ENCODE assay signal across 14 cellular contexts in the genomic region with DNA sequence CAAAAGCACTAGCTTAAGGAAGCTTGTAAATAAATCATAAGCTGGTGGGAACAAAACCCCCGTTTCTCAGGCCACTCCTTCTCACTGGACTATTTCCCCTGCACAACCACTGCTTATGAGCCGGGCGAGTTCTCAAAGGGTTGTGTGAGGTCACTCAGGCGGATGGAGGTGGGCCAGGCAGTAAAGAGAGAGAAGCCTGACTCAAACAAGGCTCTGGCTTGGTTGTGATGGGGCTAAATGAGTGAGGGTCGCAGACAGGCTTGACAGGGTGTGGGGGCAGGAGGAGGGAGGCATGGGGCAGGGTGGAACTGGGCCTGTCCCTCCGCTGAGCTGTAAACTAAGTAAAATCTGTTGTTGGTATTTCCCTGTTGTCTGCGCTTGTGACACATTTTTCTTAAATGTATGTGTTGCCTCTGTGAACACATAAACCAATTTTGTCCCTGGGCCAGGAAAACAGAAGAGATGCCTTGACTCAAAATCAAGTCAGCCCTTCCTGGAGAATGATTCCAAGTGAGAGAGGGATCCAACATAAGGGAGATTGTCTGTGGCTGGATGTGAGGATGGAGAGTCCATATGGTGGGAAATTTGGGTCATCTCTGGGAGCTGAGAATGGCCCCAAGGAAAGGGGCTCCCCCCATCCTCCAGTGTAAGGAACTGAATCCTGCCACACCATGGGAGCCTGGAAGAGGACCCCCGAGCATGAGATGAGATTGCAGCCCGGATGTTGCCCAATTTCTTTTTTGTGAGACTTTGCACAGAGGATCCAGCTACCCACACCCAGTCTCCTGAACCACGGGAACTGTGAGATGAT. TPM values are rescaled to one million over a fixed set of nuclear protein-coding genes. Genes with fewer than 3 reads are reported as not detected.
DNase-seq lines count a peak whose midpoint lies in the region; ATAC-seq and TF ChIP-seq lines count a peak whose summit lies in the region.
"Had no signal": no experiment of that assay in that cellular context is flagged by ENCODE, and none has a peak within 500 bp of the region (broad histone marks: within the 10 kb centered on the region; RNA-seq: fewer than 3 reads in every experiment).

No MANE protein-coding gene starts in this region.

- no peaks in the 10 kb centered on the region for H3K36me3 Mint-ChIP-seq in stimulated activated naive CD8-positive, alpha-beta T cell treated with anti-CD3 and anti-CD28 coated beads, Interleukin-15, Interleukin-2, amounts not matched to agents 100 ng/mL and 50 ng/mL, for 24 hours (ENCODE audit: low read depth)
- H3K36me3 Mint-ChIP-seq in natural killer cell treated with Interleukin-12 subunit alpha and Interleukin-12 subunit beta and Interleukin-15 and Interleukin-18, amount 100 ng/mL, for 72 hours, result no peaks in the 10 kb centered on the region
- H3K36me3 Mint-ChIP-seq: naive thymus-derived CD8-positive, alpha-beta T cell had no signal

- 78 to 91% methylated on average over 3 to 8 of the region's 10 CpGs for WGBS in mesodermal cell (ENCODE audit: insufficient coverage in 2 of 2), 2 experiments

- no peaks in the 10 kb centered on the region for H3K9me3 ChIP-seq in mesodermal cell (ENCODE audit: control insufficient read depth, low read length)
- H3K9me3 ChIP-seq: tibial artery had no signal

- DNase-seq in stimulated activated naive CD8-positive, alpha-beta T cell treated with anti-CD3 and anti-CD28 coated beads, Interleukin-15, amount 100 ng/mL, for 72 hours, result no peak
- peak; percentile 54 for DNase-seq in coronary artery (ENCODE audit: low spot score)
- DNase-seq in activated effector memory CD4-positive, alpha-beta T cell treated with Interleukin-2 at 50 U/mL for 16 hours, result no peak
- DNase-seq in natural killer cell treated with Interleukin-12 subunit alpha and Interleukin-12 subunit beta and Interleukin-15 and Interleukin-18, amount 100 ng/mL, for 72 hours (ENCODE audit: low spot score), result no peak
- no peak for DNase-seq in NOMO-1 treated with DMSO at 0.1 percent for 48 hours (lab: John Stamatoyannopoulos, UW; ENCODE audit: unreplicated experiment)
- DNase-seq in stimulated activated CD4-positive, alpha-beta T cell treated with anti-CD3 and anti-CD28 coated beads, Interleukin-4, amount 100 ng/mL, for 1 hour, result no peak
- DNase-seq: activated T-cell treated with anti-CD3 and anti-CD28 coated beads, Interleukin-2, amount 50 U/mL, for 1 hour; KG1; naive thymus-derived CD8-positive, alpha-beta T cell; tibial artery had no signal

- H3K27ac Mint-ChIP-seq in stimulated activated naive CD8-positive, alpha-beta T cell treated with anti-CD3 and anti-CD28 coated beads, Interleukin-15, Interleukin-2, amounts not matched to agents 100 ng/mL and 50 ng/mL, for 24 hours, result peak overlapping the region; percentile 15
- H3K27ac Mint-ChIP-seq in stimulated activated naive CD8-positive, alpha-beta T cell treated with anti-CD3 and anti-CD28 coated beads, Interleukin-15, amount 100 ng/mL, for 72 hours, result peak overlapping the region in 1 of 2 donors; percentile 57
- H3K27ac Mint-ChIP-seq in natural killer cell treated with Interleukin-12 subunit alpha and Interleukin-12 subunit beta and Interleukin-15 and Interleukin-18, amount 100 ng/mL, for 72 hours, result no peak overlapping the region
- H3K27ac Mint-ChIP-seq: naive thymus-derived CD8-positive, alpha-beta T cell had no signal

- H3K4me3 ChIP-seq in coronary artery (no peak overlapping the region), mesodermal cell (ENCODE audit: extremely low read depth, insufficient read depth, low read length, poor library complexity, severe bottlenecking) (no peak overlapping the region)
- H3K4me3 ChIP-seq: cardiac muscle cell, tibial artery had no signal

- TF ChIP-seq CTCF in coronary artery (IDR thresholded peaks at IDR 0.05), result no peak

- no peaks in the 10 kb centered on the region for H3K27me3 Mint-ChIP-seq in stimulated activated naive CD8-positive, alpha-beta T cell treated with anti-CD3 and anti-CD28 coated beads, Interleukin-15, Interleukin-2, amounts not matched to agents 100 ng/mL and 50 ng/mL, for 24 hours
- H3K27me3 Mint-ChIP-seq in stimulated activated naive CD8-positive, alpha-beta T cell treated with anti-CD3 and anti-CD28 coated beads, Interleukin-15, amount 100 ng/mL, for 72 hours, result peaks cover 13% of the 10 kb centered on the region
- H3K27me3 Mint-ChIP-seq in natural killer cell treated with Interleukin-12 subunit alpha and Interleukin-12 subunit beta and Interleukin-15 and Interleukin-18, amount 100 ng/mL, for 72 hours, result peaks cover 8 to 11% of the 10 kb centered on the region in 2 donors

- H3K27ac ChIP-seq in coronary artery (peak overlapping the region in 1 of 2 donors; percentile 32), mesodermal cell (ENCODE audit: low read depth, low read length, severe bottlenecking) (peak overlapping the region; percentile 36)
- H3K27ac ChIP-seq: cardiac muscle cell, tibial artery had no signal

- no peaks in the 10 kb centered on the region for H3K4me1 ChIP-seq in mesodermal cell (ENCODE audit: control insufficient read depth, insufficient read depth, low read length, poor library complexity, severe bottlenecking)

- H3K4me3 Mint-ChIP-seq in stimulated activated naive CD8-positive, alpha-beta T cell treated with anti-CD3 and anti-CD28 coated beads, Interleukin-15, Interleukin-2, amounts not matched to agents 100 ng/mL and 50 ng/mL, for 24 hours, result no peak overlapping the region
- H3K4me3 Mint-ChIP-seq in stimulated activated naive CD8-positive, alpha-beta T cell treated with anti-CD3 and anti-CD28 coated beads, Interleukin-15, amount 100 ng/mL, for 72 hours, result no peak overlapping the region
- no peak overlapping the region for H3K4me3 Mint-ChIP-seq in natural killer cell treated with Interleukin-12 subunit alpha and Interleukin-12 subunit beta and Interleukin-15 and Interleukin-18, amount 100 ng/mL, for 72 hours
- H3K4me3 Mint-ChIP-seq: naive thymus-derived CD8-positive, alpha-beta T cell had no signal

- no peaks in the 10 kb centered on the region for H3K36me3 ChIP-seq in mesodermal cell (ENCODE audit: control insufficient read depth, insufficient read depth, low read length)
- H3K36me3 ChIP-seq: cardiac muscle cell, tibial artery had no signal

- H3K9me3 Mint-ChIP-seq in stimulated activated naive CD8-positive, alpha-beta T cell treated with anti-CD3 and anti-CD28 coated beads, Interleukin-15, Interleukin-2, amounts not matched to agents 100 ng/mL and 50 ng/mL, for 24 hours, result no peaks in the 10 kb centered on the region
- H3K9me3 Mint-ChIP-seq in stimulated activated naive CD8-positive, alpha-beta T cell treated with anti-CD3 and anti-CD28 coated beads, Interleukin-15, amount 100 ng/mL, for 72 hours, result no peaks in the 10 kb centered on the region
- no peaks in the 10 kb centered on the region for H3K9me3 Mint-ChIP-seq in natural killer cell treated with Interleukin-12 subunit alpha and Interleukin-12 subunit beta and Interleukin-15 and Interleukin-18, amount 100 ng/mL, for 72 hours
- H3K9me3 Mint-ChIP-seq: naive thymus-derived CD8-positive, alpha-beta T cell had no signal

- H3K4me1 Mint-ChIP-seq in stimulated activated naive CD8-positive, alpha-beta T cell treated with anti-CD3 and anti-CD28 coated beads, Interleukin-15, Interleukin-2, amounts not matched to agents 100 ng/mL and 50 ng/mL, for 24 hours (ENCODE audit: low read depth), result peaks cover 8% of the 10 kb centered on the region
- H3K4me1 Mint-ChIP-seq in stimulated activated naive CD8-positive, alpha-beta T cell treated with anti-CD3 and anti-CD28 coated beads, Interleukin-15, amount 100 ng/mL, for 72 hours, result no peaks in the 10 kb centered on the region
- no peaks in the 10 kb centered on the region for H3K4me1 Mint-ChIP-seq in natural killer cell treated with Interleukin-12 subunit alpha and Interleukin-12 subunit beta and Interleukin-15 and Interleukin-18, amount 100 ng/mL, for 72 hours (ENCODE audit: low read depth in 2 of 2)

- no peak for ATAC-seq in stimulated activated naive CD8-positive, alpha-beta T cell treated with anti-CD3 and anti-CD28 coated beads, Interleukin-15, amount 100 ng/mL, for 72 hours
- no peak for ATAC-seq in natural killer cell treated with Interleukin-12 subunit alpha and Interleukin-12 subunit beta and Interleukin-15 and Interleukin-18, amount 100 ng/mL, for 72 hours
- ATAC-seq: naive thymus-derived CD8-positive, alpha-beta T cell had no signal

RNA-seq across cellular contexts. Expression of a gene that starts 13.7 kb away (rescaled TPM):
- polyA plus RNA-seq in mesodermal cell (2013, experiment 1 of 2), result 3.9 TPM
- 4.7 TPM for polyA plus RNA-seq in mesodermal cell (2013, experiment 2 of 2)
- total RNA-seq in natural killer cell treated with Interleukin-12 subunit alpha and Interleukin-12 subunit beta and Interleukin-15 and Interleukin-18, amount 100 ng/mL, for 72 hours, result not detected
- total RNA-seq: cardiac muscle cell; naive thymus-derived CD8-positive, alpha-beta T cell had no signal
- polyA plus RNA-seq: cardiac muscle cell; naive thymus-derived CD8-positive, alpha-beta T cell had no signal

RNA-seq across cellular contexts. Expression of a gene that starts 30.9 kb away (rescaled TPM):
- not detected for polyA plus RNA-seq in mesodermal cell (2013, experiment 1 of 2)
- polyA plus RNA-seq in mesodermal cell (2013, experiment 2 of 2), result not detected
- not detected for total RNA-seq in natural killer cell treated with Interleukin-12 subunit alpha and Interleukin-12 subunit beta and Interleukin-15 and Interleukin-18, amount 100 ng/mL, for 72 hours
- total RNA-seq: cardiac muscle cell; glomerular endothelial cell; naive thymus-derived CD8-positive, alpha-beta T cell had no signal
- polyA plus RNA-seq: cardiac muscle cell; naive thymus-derived CD8-positive, alpha-beta T cell had no signal

RNA-seq across cellular contexts. Expression of a gene that starts 53.1 kb away (rescaled TPM):
- polyA plus RNA-seq in mesodermal cell (2013, experiment 1 of 2), result 0.15 TPM
- polyA plus RNA-seq in mesodermal cell (2013, experiment 2 of 2), result not detected
- not detected for total RNA-seq in natural killer cell treated with Interleukin-12 subunit alpha and Interleukin-12 subunit beta and Interleukin-15 and Interleukin-18, amount 100 ng/mL, for 72 hours
- total RNA-seq: cardiac muscle cell; glomerular endothelial cell; naive thymus-derived CD8-positive, alpha-beta T cell had no signal
- polyA plus RNA-seq: cardiac muscle cell; naive thymus-derived CD8-positive, alpha-beta T cell had no signal
